8 cellular contexts compared by ENCODE assay signal in genomic region chr17:67689534-67690177, GRCh38. TPM values are rescaled to one million over a fixed set of nuclear protein-coding genes. Genes with fewer than 3 reads are reported as not detected.
A peak's percentile ranks its signal among the peaks of the same experiment; 100 is the strongest.
DNase-seq lines count a peak whose midpoint lies in the region; FAIRE-seq and TF ChIP-seq lines count a peak whose summit lies in the region.

No MANE protein-coding gene starts in this region.

- CTCF ChIA-PET in endothelial cell of umbilical vein (lab: Charles Lee): interaction anchor here (0.6 to 5.3 kb wide), 10 partner anchors 9 to 324 kb away, joined by 3 to 143 read pairs (median 4); partner anchors contain the start of genes PITPNC1 and PSMD12

- intact Hi-C loops in endothelial cell of umbilical vein (cut with micrococcal nuclease): loop anchor here (1.0 to 5.0 kb wide), 5 partner anchors 57 to 315 kb away; no protein-coding TSS in a partner anchor
- intact Hi-C loops in transverse colon (cut with DNase I; ENCODE audit: low total_unique reads): loop anchor here (2.0 kb wide), 1 partner anchor 315 kb away; no protein-coding TSS in a partner anchor

- H3K4me1 ChIP-seq in BE2C (no peaks in the 10 kb centered on the region), endothelial cell of umbilical vein (ENCODE audit: control insufficient read depth, extremely low read depth, insufficient read depth, low read length) (no peaks in the 10 kb centered on the region), transverse colon (no peaks in the 10 kb centered on the region)

- no peaks in the 10 kb centered on the region for H3K9me3 ChIP-seq in BE2C
- no peaks in the 10 kb centered on the region for H3K9me3 ChIP-seq in endothelial cell of umbilical vein (replicated peaks; ENCODE audit: control insufficient read depth, insufficient read depth, low read length)
- H3K9me3 ChIP-seq in transverse colon: no peaks in the 10 kb centered on the region

- peak; percentile 92 for FAIRE-seq in endothelial cell of umbilical vein (lab: Jason Lieb, UNC)

- H3K79me2 ChIP-seq in endothelial cell of umbilical vein (ENCODE audit: control insufficient read depth, insufficient read depth, low read length): no peaks in the 10 kb centered on the region

- H2AFZ ChIP-seq in endothelial cell of umbilical vein (ENCODE audit: low read depth, low read length): no peak overlapping the region

- POLR2A ChIA-PET in endothelial cell of umbilical vein (lab: Charles Lee): no interaction called here

- dilution Hi-C loops in endothelial cell of umbilical vein (cut with MboI; ENCODE audit: extremely low pct_ligation_motif_present, low sequenced_read_pairs): no loop called here

- TF ChIP-seq EP300 in transverse colon (IDR thresholded peaks at IDR 0.05; ENCODE audit: low read depth): no peak

- H3K9me1 ChIP-seq in endothelial cell of umbilical vein (replicated peaks; ENCODE audit: control insufficient read depth, extremely low read depth, insufficient read depth, low read length): no peaks in the 10 kb centered on the region

- in situ Hi-C loops in transverse colon (cut with MboI; ENCODE audit: low pct_ligation_motif_present in 1 of 4, low pct_unique_long_range_greater_than_20kb in 1 of 4, low sequenced_read_pairs in 3 of 4): loop anchor here (5.0 to 25.0 kb wide), 4 partner anchors 202 to 317 kb away; partner anchors contain the start of gene PITPNC1 (in 1 of the 4)

- no peak overlapping the region for H3K27ac ChIP-seq in endothelial cell of umbilical vein (ENCODE audit: insufficient read depth, low read depth, low read length)
- H3K27ac ChIP-seq in transverse colon: no peak overlapping the region

- peak; percentile 76 for TF ChIP-seq CTCF in BE2C (IDR thresholded peaks at IDR 0.05; ENCODE audit: low read depth, low read length)
- peak; percentile 54; the same call in 1 of the 2 replicates for TF ChIP-seq CTCF in WI38 (IDR thresholded peaks at IDR 0.05; ENCODE audit: low read depth, low read length)
- peak; percentile 52 to 54 for TF ChIP-seq CTCF in endothelial cell of umbilical vein (IDR thresholded peaks at IDR 0.05; ENCODE audit: extremely low read depth in 1 of 2, insufficient read depth in 1 of 2, low read depth in 1 of 2, low read length in 2 of 2)
- peak; percentile 71 to 81 (median 77) for TF ChIP-seq CTCF in transverse colon (IDR thresholded peaks at IDR 0.05)

- H3K4me3 ChIP-seq in BE2C (ENCODE audit: low read depth, low read length): no peak overlapping the region
- no peak overlapping the region for H3K4me3 ChIP-seq in WI38 (ENCODE audit: low read depth, low read length)
- no peak overlapping the region for H3K4me3 ChIP-seq in endothelial cell of umbilical vein (replicated peaks in 1 of 3; ENCODE audit: insufficient read depth in 1 of 3, low read depth in 1 of 3, low read length in 3 of 3)
- no peak overlapping the region for H3K4me3 ChIP-seq in transverse colon

- H3K9ac ChIP-seq in endothelial cell of umbilical vein (replicated peaks; ENCODE audit: extremely low read depth, insufficient read depth, low read length): no peak overlapping the region

- H3K27me3 ChIP-seq in BE2C (no peaks in the 10 kb centered on the region), endothelial cell of umbilical vein (ENCODE audit: control insufficient read depth in 2 of 2, insufficient read depth in 2 of 2, low read length in 2 of 2) (no peaks in the 10 kb centered on the region), transverse colon (no peaks in the 10 kb centered on the region)

- 0 to 43% methylated on average over 1 to 2 of the region's 2 CpGs for WGBS in transverse colon (ENCODE audit: low coverage in 1 of 2), 2 donors

- no peak overlapping the region for H3K4me2 ChIP-seq in endothelial cell of umbilical vein (ENCODE audit: insufficient read depth, low read length)

- H3K36me3 ChIP-seq in BE2C: no peaks in the 10 kb centered on the region
- H3K36me3 ChIP-seq in endothelial cell of umbilical vein (ENCODE audit: control insufficient read depth in 2 of 2, extremely low read depth in 1 of 2, insufficient read depth in 2 of 2, low read length in 2 of 2): no peaks in the 10 kb centered on the region
- H3K36me3 ChIP-seq in transverse colon: no peaks in the 10 kb centered on the region

- H4K20me1 ChIP-seq in endothelial cell of umbilical vein (replicated peaks; ENCODE audit: control insufficient read depth, extremely low read depth, insufficient read depth, low read length): no peaks in the 10 kb centered on the region

- TF ChIP-seq POLR2A in endothelial cell of umbilical vein (IDR thresholded peaks at IDR 0.05; ENCODE audit: low read depth, low read length) (no peak), transverse colon (IDR thresholded peaks at IDR 0.05) (no peak)

- DNase-seq in BE2C (peak; percentile 54), H4 (ENCODE audit: low spot score) (peak; percentile 51), NCI-H345 (lab: John Stamatoyannopoulos, UW) (peak; percentile 69), endothelial cell of umbilical vein (ENCODE audit: low read depth, low spot score) (peak; percentile 76), myocyte (ENCODE audit: low read depth) (peak; percentile 75), transverse colon (peak; percentile 27), cortex of kidney (lab: John Stamatoyannopoulos, UW) (no peak)

- BruUV-seq in endothelial cell of umbilical vein (replicated peaks; lab: Mats Ljungman, UMichigan): no TSS peak

TF ChIP-seq in endothelial cell of umbilical vein, 7 proteins besides CTCF, POLR2A, EP300 and RAD21:
- TF ChIP-seq JUN (IDR thresholded peaks at IDR 0.05; ENCODE audit: borderline replicate concordance, insufficient read depth, insufficient read length, low read depth): no peak
- TF ChIP-seq GATA2 (IDR thresholded peaks at IDR 0.05; ENCODE audit: insufficient read depth, insufficient read length, low read depth, low read length): no peak
- TF ChIP-seq EZH2 (IDR thresholded peaks at IDR 0.05; ENCODE audit: borderline replicate concordance, low read depth, low read length, severe bottlenecking): no peak

RNA-seq across cellular contexts. Expression of gene NOL11, which starts 28.1 kb away (rescaled TPM):
- polyA plus RNA-seq in BE2C (2012; ENCODE audit: insufficient read depth, insufficient read length, low read depth): 79.3 TPM
- total RNA-seq in H4 (2014; rRNA removed; shearing (Covaris generic)): 97.9 and 105 TPM in 2 replicates
- total RNA-seq in endothelial cell of umbilical vein (50.7 and 52.6 TPM in 2 replicates), myocyte (51.8 and 54.4 TPM in 2 replicates), transverse colon (10 to 100 TPM in 3 of 4 donors, 1 to 10 TPM in 1; 7.1 to 44.0 (median 27.1) TPM)
- 16.9 and 17.7 TPM in 2 replicates for polyA plus RNA-seq in endothelial cell of umbilical vein
- polyA plus RNA-seq in endothelial cell of umbilical vein (2011; cell fraction: cytosol; rRNA removed): 23.0 and 23.5 TPM in 2 replicates
- polyA plus RNA-seq in endothelial cell of umbilical vein (2011; cell fraction: nucleus; rRNA removed): 37.7 and 48.5 TPM in 2 replicates
- 45.6 and 57.7 TPM in 2 replicates for polyA plus RNA-seq in endothelial cell of umbilical vein (2012)
- 22.0 and 26.1 TPM in 2 replicates for polyA minus RNA-seq in endothelial cell of umbilical vein
- 96.6 TPM for polyA minus RNA-seq in endothelial cell of umbilical vein (2011; cell fraction: cytosol; rRNA and poly(A)+ RNA removed)
- 31.8 and 63.5 TPM in 2 replicates for polyA minus RNA-seq in endothelial cell of umbilical vein (2011; cell fraction: nucleus; rRNA and poly(A)+ RNA removed)
- 16.4 TPM for polyA plus RNA-seq in myocyte (2012)
